ENCODE assay signal across 30 cellular contexts in genomic region chr13:22287343-22287922, GRCh38.
"Had no signal": no experiment of that assay in that cellular context is flagged by ENCODE, and none has a peak within 500 bp of the region (broad histone marks: within the 10 kb centered on the region; RNA-seq: fewer than 3 reads in every experiment).

No MANE protein-coding gene starts in this region.

- H3K4me1 Mint-ChIP-seq: activated CD4-positive, alpha-beta T cell treated with anti-CD3 and anti-CD28 coated beads, Interleukin-2, amount 10 ng/mL, durations not matched to agents 24 days and 14 days; activated naive CD4-positive, alpha-beta T cell treated with anti-CD3 and anti-CD28 coated beads, Interleukin-2, amount 50 U/mL, for 24 hours; activated naive CD8-positive, alpha-beta T cell treated with anti-CD3 and anti-CD28 coated beads, Interleukin-2, amount 50 U/mL, for 24 hours; stimulated activated memory B cell treated with anti-CD40 and anti-IgM and Interleukin-4, amounts not matched to agents 10 μg/mL and 1 μg/mL and 100 μg/mL, for 72 hours had no signal

- ATAC-seq: activated CD4-positive, CD25-positive, alpha-beta regulatory T cell treated with anti-CD3 and anti-CD28 coated beads, Interleukin-2, amount 50 U/mL, for 24 hours; activated naive CD8-positive, alpha-beta T cell treated with anti-CD3 and anti-CD28 coated beads, Interleukin-2, amount 50 U/mL, for 24 hours; effector memory CD8-positive, alpha-beta T cell; esophagus mucosa; left colon; natural killer cell treated with Interleukin-12 subunit alpha and Interleukin-12 subunit beta and Interleukin-15 and Interleukin-18, amount 100 ng/mL, for 72 hours; right lobe of liver; stimulated activated memory B cell treated with anti-CD40 and anti-IgM and Interleukin-4, amounts not matched to agents 10 μg/mL and 1 μg/mL and 100 μg/mL, for 72 hours; upper lobe of right lung had no signal

- H3K4me3 Mint-ChIP-seq: activated CD4-positive, alpha-beta memory T cell treated with anti-CD3 and anti-CD28 coated beads for 36 hours; activated CD4-positive, alpha-beta T cell treated with anti-CD3 and anti-CD28 coated beads, Interleukin-2, amount 10 ng/mL, durations not matched to agents 24 days and 14 days; activated naive CD4-positive, alpha-beta T cell treated with anti-CD3 and anti-CD28 coated beads, Interleukin-2, amount 50 U/mL, for 24 hours; activated naive CD8-positive, alpha-beta T cell treated with anti-CD3 and anti-CD28 coated beads, Interleukin-2, amount 50 U/mL, for 24 hours; activated T-cell treated with anti-CD3 and anti-CD28 coated beads, Interleukin-2, amount 50 U/mL, for 24 hours; effector memory CD8-positive, alpha-beta T cell; natural killer cell treated with Interleukin-12 subunit alpha and Interleukin-12 subunit beta and Interleukin-15 and Interleukin-18, amount 100 ng/mL, for 72 hours; stimulated activated memory B cell treated with anti-CD40 and anti-IgM and Interleukin-4, amounts not matched to agents 10 μg/mL and 1 μg/mL and 100 μg/mL, for 72 hours; T-helper 1 cell treated with Interleukin-12 subunit alpha and Interleukin-12 subunit beta and Interleukin-4 antibody, amounts not matched to agents 30 μg/mL and 1 μg/mL, for 36 hours had no signal

- H3K36me3 Mint-ChIP-seq: activated CD4-positive, alpha-beta memory T cell treated with anti-CD3 and anti-CD28 coated beads for 36 hours; activated naive CD4-positive, alpha-beta T cell treated with anti-CD3 and anti-CD28 coated beads, Interleukin-2, amount 50 U/mL, for 24 hours; natural killer cell treated with Interleukin-12 subunit alpha and Interleukin-12 subunit beta and Interleukin-15 and Interleukin-18, amount 100 ng/mL, for 72 hours; stimulated activated memory B cell treated with anti-CD40 and anti-IgM and Interleukin-4, amounts not matched to agents 10 μg/mL and 1 μg/mL and 100 μg/mL, for 72 hours had no signal

- H3K27me3 Mint-ChIP-seq: activated CD4-positive, alpha-beta T cell treated with anti-CD3 and anti-CD28 coated beads, Interleukin-2, amount 10 ng/mL, durations not matched to agents 24 days and 14 days; progenitor cell of endocrine pancreas had no signal

- H3K27ac Mint-ChIP-seq: activated CD4-positive, alpha-beta memory T cell treated with anti-CD3 and anti-CD28 coated beads for 36 hours; activated CD4-positive, alpha-beta T cell treated with anti-CD3 and anti-CD28 coated beads, Interleukin-2, amount 10 ng/mL, durations not matched to agents 24 days and 14 days; activated naive CD4-positive, alpha-beta T cell treated with anti-CD3 and anti-CD28 coated beads, Interleukin-2, amount 50 U/mL, for 24 hours; activated naive CD8-positive, alpha-beta T cell treated with anti-CD3 and anti-CD28 coated beads, Interleukin-2, amount 50 U/mL, for 24 hours; activated T-cell treated with anti-CD3 and anti-CD28 coated beads, Interleukin-2, amount 50 U/mL, for 24 hours; effector memory CD8-positive, alpha-beta T cell; natural killer cell treated with Interleukin-12 subunit alpha and Interleukin-12 subunit beta and Interleukin-15 and Interleukin-18, amount 100 ng/mL, for 72 hours; progenitor cell of endocrine pancreas; stimulated activated memory B cell treated with anti-CD40 and anti-IgM and Interleukin-4, amounts not matched to agents 10 μg/mL and 1 μg/mL and 100 μg/mL, for 72 hours; T-helper 1 cell treated with Interleukin-12 subunit alpha and Interleukin-12 subunit beta and Interleukin-4 antibody, amounts not matched to agents 30 μg/mL and 1 μg/mL, for 36 hours had no signal

- H3K4me3 ChIP-seq: ovary, right lobe of liver, suprapubic skin, tibial artery, upper lobe of right lung had no signal

- H3K4me1 ChIP-seq: right lobe of liver, suprapubic skin, upper lobe of right lung had no signal

- H3K27me3 ChIP-seq: ovary, right lobe of liver, suprapubic skin, tibial artery, upper lobe of right lung had no signal

- DNase-seq: activated CD4-positive, alpha-beta memory T cell treated with anti-CD3 and anti-CD28 coated beads for 36 hours; activated CD4-positive, alpha-beta T cell treated with anti-CD3 and anti-CD28 coated beads, Interleukin-2, amount 10 ng/mL, durations not matched to agents 24 days and 14 days; activated CD8-positive, alpha-beta memory T cell treated with anti-CD3 and anti-CD28 coated beads, Interleukin-2, amount 50 U/mL, for 48 hours; activated naive CD8-positive, alpha-beta T cell treated with anti-CD3 and anti-CD28 coated beads, Interleukin-2, amount 50 U/mL, for 24 hours; activated T-cell treated with anti-CD3 and anti-CD28 coated beads, Interleukin-2, amount 50 U/mL, for 24 hours; amygdala; caudate nucleus; cortex of kidney; effector memory CD8-positive, alpha-beta T cell; foreskin fibroblast; head of caudate nucleus; hippocampal formation; left colon; ovary; right lobe of liver; small intestine; stimulated activated CD4-positive, alpha-beta T cell treated with anti-CD3 and anti-CD28 coated beads, Interleukin-4, amount 100 ng/mL, for 4 hours; stimulated activated CD8-positive, alpha-beta memory T cell treated with anti-CD3 and anti-CD28 coated beads, Interleukin-4, amount 100 ng/mL, for 48 hours; T-helper 9 cell; tibial artery; upper lobe of right lung had no signal

- H3K9me3 ChIP-seq: ovary, right lobe of liver, suprapubic skin, tibial artery, upper lobe of right lung had no signal

- H3K9me3 Mint-ChIP-seq: activated CD4-positive, alpha-beta memory T cell treated with anti-CD3 and anti-CD28 coated beads for 36 hours; activated CD4-positive, alpha-beta T cell treated with anti-CD3 and anti-CD28 coated beads, Interleukin-2, amount 10 ng/mL, durations not matched to agents 24 days and 14 days; activated naive CD4-positive, alpha-beta T cell treated with anti-CD3 and anti-CD28 coated beads, Interleukin-2, amount 50 U/mL, for 24 hours; activated naive CD8-positive, alpha-beta T cell treated with anti-CD3 and anti-CD28 coated beads, Interleukin-2, amount 50 U/mL, for 24 hours; activated T-cell treated with anti-CD3 and anti-CD28 coated beads, Interleukin-2, amount 50 U/mL, for 24 hours; effector memory CD8-positive, alpha-beta T cell; natural killer cell treated with Interleukin-12 subunit alpha and Interleukin-12 subunit beta and Interleukin-15 and Interleukin-18, amount 100 ng/mL, for 72 hours; stimulated activated memory B cell treated with anti-CD40 and anti-IgM and Interleukin-4, amounts not matched to agents 10 μg/mL and 1 μg/mL and 100 μg/mL, for 72 hours; T-helper 1 cell treated with Interleukin-12 subunit alpha and Interleukin-12 subunit beta and Interleukin-4 antibody, amounts not matched to agents 30 μg/mL and 1 μg/mL, for 36 hours had no signal

- H3K27ac ChIP-seq: ovary, right lobe of liver, suprapubic skin, tibial artery, upper lobe of right lung, VCaP had no signal

- H3K36me3 ChIP-seq: ovary, right lobe of liver, suprapubic skin, tibial artery, upper lobe of right lung had no signal
